Comparison of ENCODE assay signal across 8 cellular contexts in the genomic region with DNA sequence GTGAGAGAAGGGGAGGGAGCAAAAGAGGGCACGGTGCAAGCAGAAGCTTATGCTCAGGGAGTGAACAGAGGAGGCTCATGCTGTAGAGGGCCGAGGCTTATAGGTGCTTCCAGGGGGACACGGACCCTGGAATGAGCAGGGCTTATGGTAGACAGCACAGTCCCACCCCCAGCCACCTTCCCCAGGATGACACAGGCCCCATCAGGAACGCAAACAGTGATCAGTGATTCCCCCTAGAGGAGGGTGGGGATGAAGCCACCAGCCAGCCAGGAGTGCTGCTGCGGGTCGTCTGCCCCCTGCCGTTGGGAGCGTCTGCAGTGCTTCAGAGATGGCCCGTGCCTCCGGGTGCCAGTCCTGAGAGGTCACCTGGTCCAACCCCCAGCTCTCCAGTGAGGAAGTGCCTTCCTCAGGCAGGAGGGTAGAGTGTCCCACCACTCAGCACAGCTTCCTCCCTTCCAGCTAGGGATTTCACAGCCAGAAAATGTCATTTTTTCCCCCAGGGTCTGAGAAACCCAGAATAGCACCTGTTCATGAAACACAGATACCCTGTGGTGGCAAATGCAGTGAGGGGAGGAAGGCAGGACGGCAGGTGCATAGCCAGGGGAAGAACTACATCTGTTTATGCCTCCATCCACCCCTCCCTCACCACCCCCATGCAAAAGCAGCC.
DNase-seq lines count a peak whose midpoint lies in the region; ATAC-seq and TF ChIP-seq lines count a peak whose summit lies in the region.

No MANE protein-coding gene starts in this region.

- no TSS peak for BruUV-seq in IMR-90 (replicated peaks; lab: Mats Ljungman, UMichigan)

- H2BK15ac ChIP-seq in IMR-90 (ENCODE audit: low read depth, low read length) = no peak overlapping the region

- H3K4me1 ChIP-seq in IMR-90 (ENCODE audit: control insufficient read depth, insufficient read depth, low read length) (peaks cover 3% of the 10 kb centered on the region; the same call in 1 of the 2 replicates), prostate gland (replicated peaks) (no peaks in the 10 kb centered on the region)

- peak; percentile 95 for ATAC-seq in IMR-90 (ENCODE audit: low read depth)
- ATAC-seq in HG02884 (IDR thresholded peaks at IDR 0.05; ENCODE audit: unreplicated experiment) = no peak

- no peak overlapping the region for H2AK5ac ChIP-seq in IMR-90 (ENCODE audit: low read depth, low read length)

- H2BK120ac ChIP-seq in IMR-90 (ENCODE audit: low read depth, low read length) = no peak overlapping the region

- TF ChIP-seq POLR2A in IMR-90 (IDR thresholded peaks at IDR 0.05; ENCODE audit: low read depth, low read length) (no peak), prostate gland (IDR thresholded peaks at IDR 0.05) (no peak)

- POLR2A ChIA-PET in IMR-90 (lab: Charles Lee; ENCODE audit: unreplicated experiment) = no interaction called here

- H2AK9ac ChIP-seq in IMR-90 (replicated peaks; ENCODE audit: low read depth, low read length, poor library complexity) = no peak overlapping the region

- H3K4me2 ChIP-seq in IMR-90 (ENCODE audit: low read depth, low read length) = no peak overlapping the region

- H3K23ac ChIP-seq in IMR-90 (ENCODE audit: low read depth, low read length) = no peak overlapping the region

- H3K56ac ChIP-seq in IMR-90 (ENCODE audit: extremely low read depth, insufficient read depth, low read length) = no peak overlapping the region

- H3K27ac ChIP-seq in IMR-90 (ENCODE audit: insufficient read depth, low read length) (no peak overlapping the region), prostate gland (no peak overlapping the region)

- H3K9me1 ChIP-seq in IMR-90 (ENCODE audit: insufficient read depth, low read length) = no peaks in the 10 kb centered on the region

- H2BK5ac ChIP-seq in IMR-90 (ENCODE audit: low read depth, low read length, poor library complexity, severe bottlenecking) = no peak overlapping the region

- H4K5ac ChIP-seq in IMR-90 (ENCODE audit: low read depth, low read length) = no peak overlapping the region

- no peak overlapping the region for H3K14ac ChIP-seq in IMR-90 (replicated peaks; ENCODE audit: low read depth, low read length)

- CTCF ChIA-PET in IMR-90 (lab: Yijun Ruan, JAX) = interaction anchor here (0.7 kb wide), 1 partner anchor 41 kb away, joined by 3 read pairs; no protein-coding TSS in a partner anchor

- peak; percentile 91 for TF ChIP-seq CTCF in GM12874 (IDR thresholded peaks at IDR 0.05; ENCODE audit: insufficient read depth, low read depth, low read length)
- peak; percentile 95 for TF ChIP-seq CTCF in IMR-90 (conservative IDR thresholded peaks at IDR 0.05; ENCODE audit: low read depth, low read length)
- TF ChIP-seq CTCF in prostate gland (IDR thresholded peaks at IDR 0.05) = peak in 3 of 4 experiments; percentile 43 to 68 (median 48)

- no peak overlapping the region for H2BK20ac ChIP-seq in IMR-90 (ENCODE audit: low read depth, low read length)

- 18% methylated on average over 4 of the region's 11 CpGs; no CpG with 5 or more reads in 1 of the 2 experiments for WGBS in IMR-90 (ENCODE audit: extremely low coverage in 2 of 2, insufficient read length in 1 of 2), 2 experiments
- WGBS in prostate gland = 24% methylated on average over 8 of the region's 11 CpGs

- no peak overlapping the region for H3K4ac ChIP-seq in IMR-90 (ENCODE audit: low read depth, low read length)

- peak; percentile 74 for TF ChIP-seq RAD21 in IMR-90 (IDR thresholded peaks at IDR 0.05; ENCODE audit: low read length)

- H3K9me3 ChIP-seq in IMR-90 (ENCODE audit: control insufficient read depth, insufficient read depth, low read length) (peaks cover 2% of the 10 kb centered on the region; the same call in 1 of the 2 replicates), prostate gland (no peaks in the 10 kb centered on the region)

- H3K36me3 ChIP-seq in IMR-90 (ENCODE audit: control insufficient read depth, insufficient read depth, low read length) (no peaks in the 10 kb centered on the region), prostate gland (no peaks in the 10 kb centered on the region)

- peaks cover 44% of the 10 kb centered on the region for H3K27me3 ChIP-seq in IMR-90 (ENCODE audit: control insufficient read depth, insufficient read depth, low read length)
- no peaks in the 10 kb centered on the region for H3K27me3 ChIP-seq in prostate gland (replicated peaks; ENCODE audit: insufficient read depth)

- dilution Hi-C loops in IMR-90 (cut with HindIII; ENCODE audit: low sequenced_read_pairs, unreplicated experiment) = no loop called here

- no peaks in the 10 kb centered on the region for H3K79me1 ChIP-seq in IMR-90 (ENCODE audit: low read depth in 1 of 2, low read length in 2 of 2)

- no peak overlapping the region for H4K91ac ChIP-seq in IMR-90 (ENCODE audit: insufficient read depth, low read depth, low read length)

- DNase-seq in IMR-90 (peak; percentile 54), OCI-M1 (lab: John Stamatoyannopoulos, UW) (peak; percentile 84), globus pallidus (ENCODE audit: low spot score) (peak; percentile 27), prostate gland (ENCODE audit: low spot score) (peak; percentile 35), mesenteric fat pad (ENCODE audit: low spot score) (no peak)
- DNase-seq in activated T-cell treated with anti-CD3 and anti-CD28 coated beads, Interleukin-2, amount 50 U/mL, for 48 hours = peak; percentile 77 to 80

- no peak overlapping the region for H4K8ac ChIP-seq in IMR-90 (ENCODE audit: low read depth in 2 of 2, low read length in 2 of 2)

- in situ Hi-C loops in IMR-90 (cut with MboI; ENCODE audit: low sequenced_read_pairs) = no loop called here

- H2AFZ ChIP-seq in IMR-90 (replicated peaks; ENCODE audit: low read length, poor library complexity) = peak overlapping the region; percentile 5

- H3K4me3 ChIP-seq in IMR-90 (ENCODE audit: insufficient read depth, low read depth, low read length) = no peak overlapping the region
- H3K4me3 ChIP-seq in prostate gland = no peak overlapping the region

- H4K20me1 ChIP-seq in IMR-90 (ENCODE audit: insufficient read depth, low read length) = no peaks in the 10 kb centered on the region

- H3K18ac ChIP-seq in IMR-90 (ENCODE audit: low read depth, low read length) = no peak overlapping the region

- intact Hi-C loops in IMR-90 (cut with micrococcal nuclease) (no loop called here), prostate gland (cut with DNase I) (no loop called here)

- H3K9ac ChIP-seq in IMR-90 (ENCODE audit: low read depth, low read length) = no peak overlapping the region

TF ChIP-seq in IMR-90, 13 proteins besides CTCF, POLR2A, EP300 and RAD21:
- TF ChIP-seq NFE2L2 (IDR thresholded peaks at IDR 0.05; ENCODE audit: low read depth, low read length) (no peak), RCOR1 (IDR thresholded peaks at IDR 0.05; ENCODE audit: insufficient replicate concordance, low read length) (no peak), FOS (IDR thresholded peaks at IDR 0.05; ENCODE audit: low read depth, low read length) (no peak), RFX5 (IDR thresholded peaks at IDR 0.05; ENCODE audit: low read depth, low read length) (no peak), CHD1 (IDR thresholded peaks at IDR 0.05; ENCODE audit: low read depth, low read length) (no peak), SMC3 (IDR thresholded peaks at IDR 0.05; ENCODE audit: low read depth, low read length) (peak; percentile 73), MXI1 (IDR thresholded peaks at IDR 0.05; ENCODE audit: borderline replicate concordance, low read depth, low read length) (no peak), CEBPB (IDR thresholded peaks at IDR 0.05; ENCODE audit: low read depth, low read length) (no peak), BHLHE40 (IDR thresholded peaks at IDR 0.05; ENCODE audit: low read depth, low read length) (peak; percentile 41; the same call in 1 of the 2 replicates), MAZ (IDR thresholded peaks at IDR 0.05; ENCODE audit: borderline replicate concordance, low read depth, low read length) (no peak), MAFK (IDR thresholded peaks at IDR 0.05; ENCODE audit: low read depth, low read length) (no peak), ELK1 (IDR thresholded peaks at IDR 0.05; ENCODE audit: borderline replicate concordance, low read depth, low read length) (no peak)
- TF ChIP-seq, protein P1, sequence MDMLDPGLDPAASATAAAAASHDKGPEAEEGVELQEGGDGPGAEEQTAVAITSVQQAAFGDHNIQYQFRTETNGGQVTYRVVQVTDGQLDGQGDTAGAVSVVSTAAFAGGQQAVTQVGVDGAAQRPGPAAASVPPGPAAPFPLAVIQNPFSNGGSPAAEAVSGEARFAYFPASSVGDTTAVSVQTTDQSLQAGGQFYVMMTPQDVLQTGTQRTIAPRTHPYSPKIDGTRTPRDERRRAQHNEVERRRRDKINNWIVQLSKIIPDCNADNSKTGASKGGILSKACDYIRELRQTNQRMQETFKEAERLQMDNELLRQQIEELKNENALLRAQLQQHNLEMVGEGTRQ (IDR thresholded peaks at IDR 0.05; ENCODE audit: low read depth, low read length) = 0 out of 2 replicates have a peak, but pooled peaks have one; percentile 5
